Comparison of ENCODE assay signal across 16 cellular contexts in the genomic region with DNA sequence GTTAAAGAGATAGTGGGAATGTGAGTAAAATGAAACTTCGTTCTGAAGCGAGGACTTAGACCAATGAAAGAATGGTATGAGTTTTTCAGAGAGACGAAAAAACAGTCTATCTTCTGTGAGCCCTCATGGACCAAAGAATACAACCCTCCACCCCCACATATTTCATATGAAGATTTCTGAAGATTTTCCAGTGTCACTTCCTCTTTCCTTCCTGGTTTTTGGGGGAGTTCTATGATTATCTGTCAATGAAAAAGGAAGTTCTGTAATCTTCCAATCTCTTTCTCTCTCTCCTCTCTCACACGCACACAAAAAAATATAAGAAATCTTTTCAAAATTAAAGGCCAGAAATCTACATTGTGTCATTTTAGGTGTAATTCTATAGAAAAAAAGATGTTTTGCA. TPM values are rescaled to one million over a fixed set of nuclear protein-coding genes. Genes with fewer than 3 reads are reported as not detected.
DNase-seq lines count a peak whose midpoint lies in the region; ATAC-seq and TF ChIP-seq lines count a peak whose summit lies in the region.
"Had no signal": no experiment of that assay in that cellular context is flagged by ENCODE, and none has a peak within 500 bp of the region (broad histone marks: within the 10 kb centered on the region; RNA-seq: fewer than 3 reads in every experiment).

No MANE protein-coding gene starts in this region.

- intact Hi-C loops in stomach (cut with DNase I; ENCODE audit: low total_unique reads): no loop called here

- ATAC-seq in HG03280 (IDR thresholded peaks at IDR 0.05; ENCODE audit: unreplicated experiment) (no peak), HG02973 (IDR thresholded peaks at IDR 0.05; ENCODE audit: unreplicated experiment) (no peak), HG03460 (IDR thresholded peaks at IDR 0.05; ENCODE audit: unreplicated experiment) (no peak)

- H3K79me2 ChIP-seq in fibroblast of lung (ENCODE audit: control insufficient read depth, insufficient read depth, low read length): peaks cover 19% of the 10 kb centered on the region

- TF ChIP-seq POLR2A in stomach (IDR thresholded peaks at IDR 0.05): no peak

- no peak overlapping the region for H3K4me3 ChIP-seq in HL-60 (replicated peaks; ENCODE audit: insufficient read depth, low read length)
- H3K4me3 ChIP-seq in fibroblast of lung (replicated peaks in 1 of 4; ENCODE audit: control extremely low read depth in 1 of 4, insufficient read depth in 1 of 4, low read depth in 3 of 4, low read length in 4 of 4): no peak overlapping the region
- H3K4me3 ChIP-seq in stomach: no peak overlapping the region

- DNase-seq in HL-60 (ENCODE audit: low read depth in 1 of 2, low spot score in 1 of 2) (peak; percentile 20 to 29), OCI-M1 (lab: John Stamatoyannopoulos, UW) (peak; percentile 90), fibroblast of lung (ENCODE audit: low read depth in 2 of 2) (no peak), stomach (no peak), A172 (ENCODE audit: low spot score) (no peak)
- DNase-seq: activated gamma-delta T cell, DND-41, foreskin fibroblast, HCEC 1CT, NCI-H2081 treated with DMSO at 0.1 percent for 48 hours, NCI-H82, occipital lobe had no signal

- no peak overlapping the region for H2AFZ ChIP-seq in fibroblast of lung (ENCODE audit: low read length)

- peak overlapping the region; percentile 11 for H3K4me2 ChIP-seq in fibroblast of lung (ENCODE audit: extremely low read depth, insufficient read depth, low read length)

- H3K9me3 ChIP-seq in fibroblast of lung (ENCODE audit: control insufficient read depth, insufficient read depth, low read depth, low read length) (no peaks in the 10 kb centered on the region), stomach (peaks cover 0 to 6% (median 0%) of the 10 kb centered on the region in 4 donors)

- H4K20me1 ChIP-seq in fibroblast of lung (ENCODE audit: control insufficient read depth, extremely low read depth, insufficient read depth, low read length): no peaks in the 10 kb centered on the region

- no peak for TF ChIP-seq EP300 in stomach (IDR thresholded peaks at IDR 0.05)

- no peak overlapping the region for H3K27ac ChIP-seq in HL-60 (replicated peaks)
- H3K27ac ChIP-seq in fibroblast of lung (ENCODE audit: insufficient read depth, low read length): peak overlapping the region; percentile 54
- H3K27ac ChIP-seq in stomach: peak overlapping the region in 3 of 5 donors; percentile 5 to 85 (median 79)
- H3K27ac ChIP-seq: C4-2B had no signal

- H3K27me3 ChIP-seq in HL-60 (ENCODE audit: insufficient read depth, poor library complexity, severe bottlenecking) (no peaks in the 10 kb centered on the region), fibroblast of lung (ENCODE audit: control insufficient read depth, insufficient read depth, low read length) (no peaks in the 10 kb centered on the region), stomach (no peaks in the 10 kb centered on the region)

- H3K9ac ChIP-seq in fibroblast of lung (ENCODE audit: insufficient read depth, low read length): no peak overlapping the region

- H3K36me3 ChIP-seq in fibroblast of lung (ENCODE audit: control insufficient read depth, insufficient read depth, low read length) (no peaks in the 10 kb centered on the region), stomach (peaks cover under 1 to 11% (median 4%) of the 10 kb centered on the region in 4 donors)

- 51 to 77% (median 73%) methylated on average over 4 of the region's 4 CpGs for WGBS in stomach, 5 donors

- TF ChIP-seq CTCF in HL-60 (IDR thresholded peaks at IDR 0.05; ENCODE audit: insufficient read depth, low read length) (no peak), fibroblast of lung (conservative IDR thresholded peaks at IDR 0.05 in 1 of 2, IDR thresholded peaks at IDR 0.05 in 1 of 2; ENCODE audit: low read depth in 1 of 2, low read length in 2 of 2) (no peak), stomach (IDR thresholded peaks at IDR 0.05) (no peak)

- H3K4me1 ChIP-seq in fibroblast of lung (ENCODE audit: control insufficient read depth, extremely low read depth, insufficient read depth, low read length) (peaks cover 19% of the 10 kb centered on the region), stomach (peaks cover 14 to 44% (median 29%) of the 10 kb centered on the region in 4 donors)

RNA-seq across cellular contexts. Expression of a gene that starts 27.7 kb away (rescaled TPM):
- total RNA-seq in fibroblast of lung (6.7 and 6.9 TPM in 2 replicates), stomach (10 to 100 TPM in 3 of 5 donors, 1 to 10 TPM in 2; 2.7 to 33.3 (median 23.1) TPM)
- polyA plus RNA-seq in fibroblast of lung (13.2 and 28.3 TPM in 2 replicates), stomach (10 to 100 TPM; 14.7 to 25.3 (median 21.1) TPM)
- 20.2 and 37.9 TPM in 2 replicates for polyA plus RNA-seq in fibroblast of lung (2012)
- 1.3 and 5.8 TPM in 2 replicates for polyA minus RNA-seq in fibroblast of lung (ENCODE audit: low replicate concordance)
- total RNA-seq in A172 (2014; rRNA removed; shearing (Covaris generic)): 48.6 and 56.2 TPM in 2 replicates

Comparison
In these comparisons a context has a peak if more than half of its experiments do, and no peak if none do; other contexts are left out.
1. DNase-seq: peak in HL-60 (2 of 2) and OCI-M1 (single experiment); none in fibroblast of lung (0 of 2), stomach (single experiment) and A172 (single experiment).